1 cellular context compared by ENCODE assay signal in the genomic region with DNA sequence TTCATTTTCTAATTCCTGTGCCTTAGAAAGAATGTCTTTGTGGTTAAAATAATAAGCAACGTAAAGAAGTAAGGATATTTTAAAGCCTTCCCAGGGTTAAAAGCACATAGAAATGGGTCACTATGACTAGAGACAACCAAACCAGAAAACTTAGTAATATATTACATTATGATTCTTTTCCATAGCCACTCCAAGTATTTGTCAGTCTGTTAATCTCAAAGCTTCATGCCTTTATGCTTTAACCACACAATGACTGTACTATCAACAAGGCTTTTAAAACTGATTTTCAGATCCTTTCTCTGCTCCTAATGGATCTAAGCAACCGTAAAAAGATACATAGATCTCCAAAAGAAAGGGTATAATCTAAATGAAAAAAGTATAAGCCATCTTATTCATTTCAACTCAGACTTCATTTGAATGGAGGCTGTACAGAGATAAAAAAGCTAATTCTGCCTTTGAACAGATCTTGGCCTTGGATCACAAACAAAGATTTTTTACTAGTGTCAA.
TF ChIP-seq lines count a peak whose summit lies in the region.

No MANE protein-coding gene starts in this region.

TF ChIP-seq in IMR-90, 13 proteins besides CTCF, POLR2A, EP300 and RAD21 (continued from another document):
- TF ChIP-seq RFX5 (IDR thresholded peaks at IDR 0.05; ENCODE audit: low read depth, low read length) (no peak), CHD1 (IDR thresholded peaks at IDR 0.05; ENCODE audit: low read depth, low read length) (no peak), CEBPB (IDR thresholded peaks at IDR 0.05; ENCODE audit: low read depth, low read length) (no peak), MXI1 (IDR thresholded peaks at IDR 0.05; ENCODE audit: borderline replicate concordance, low read depth, low read length) (no peak), MAFK (IDR thresholded peaks at IDR 0.05; ENCODE audit: low read depth, low read length) (no peak), RCOR1 (IDR thresholded peaks at IDR 0.05; ENCODE audit: insufficient replicate concordance, low read length) (no peak)
- TF ChIP-seq, protein P1, sequence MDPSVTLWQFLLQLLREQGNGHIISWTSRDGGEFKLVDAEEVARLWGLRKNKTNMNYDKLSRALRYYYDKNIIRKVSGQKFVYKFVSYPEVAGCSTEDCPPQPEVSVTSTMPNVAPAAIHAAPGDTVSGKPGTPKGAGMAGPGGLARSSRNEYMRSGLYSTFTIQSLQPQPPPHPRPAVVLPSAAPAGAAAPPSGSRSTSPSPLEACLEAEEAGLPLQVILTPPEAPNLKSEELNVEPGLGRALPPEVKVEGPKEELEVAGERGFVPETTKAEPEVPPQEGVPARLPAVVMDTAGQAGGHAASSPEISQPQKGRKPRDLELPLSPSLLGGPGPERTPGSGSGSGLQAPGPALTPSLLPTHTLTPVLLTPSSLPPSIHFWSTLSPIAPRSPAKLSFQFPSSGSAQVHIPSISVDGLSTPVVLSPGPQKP (IDR thresholded peaks at IDR 0.05; ENCODE audit: borderline replicate concordance, low read depth, low read length), result no peak
